ENCODE assay signal across 1 cellular context in genomic region chr2:44535376-44535775, GRCh38.
TF ChIP-seq lines count a peak whose summit lies in the region.

No MANE protein-coding gene starts in this region.

TF ChIP-seq in GM23338, 12 proteins besides CTCF, POLR2A, EP300 and RAD21 (continued from another document):
- TF ChIP-seq, protein P1, sequence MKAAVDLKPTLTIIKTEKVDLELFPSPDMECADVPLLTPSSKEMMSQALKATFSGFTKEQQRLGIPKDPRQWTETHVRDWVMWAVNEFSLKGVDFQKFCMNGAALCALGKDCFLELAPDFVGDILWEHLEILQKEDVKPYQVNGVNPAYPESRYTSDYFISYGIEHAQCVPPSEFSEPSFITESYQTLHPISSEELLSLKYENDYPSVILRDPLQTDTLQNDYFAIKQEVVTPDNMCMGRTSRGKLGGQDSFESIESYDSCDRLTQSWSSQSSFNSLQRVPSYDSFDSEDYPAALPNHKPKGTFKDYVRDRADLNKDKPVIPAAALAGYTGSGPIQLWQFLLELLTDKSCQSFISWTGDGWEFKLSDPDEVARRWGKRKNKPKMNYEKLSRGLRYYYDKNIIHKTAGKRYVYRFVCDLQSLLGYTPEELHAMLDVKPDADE (IDR thresholded peaks at IDR 0.05): no peak
- TF ChIP-seq REST (IDR thresholded peaks at IDR 0.05; ENCODE audit: unreplicated experiment) (no peak), ZNF331 (CRISPR knock-in tag; IDR thresholded peaks at IDR 0.05; ENCODE audit: low read depth) (no peak)
